ENCODE assay signal across 8 cellular contexts in genomic region chr9:2622361-2623045, GRCh38. TPM values are rescaled to one million over a fixed set of nuclear protein-coding genes. Genes with fewer than 3 reads are reported as not detected.
DNase-seq lines count a peak whose midpoint lies in the region; ATAC-seq and TF ChIP-seq lines count a peak whose summit lies in the region.

No MANE protein-coding gene starts in this region.

- H3K36me3 ChIP-seq in NT2/D1 (ENCODE audit: insufficient read depth, insufficient read length, low read length): peaks cover 17% of the 10 kb centered on the region
- no peaks in the 10 kb centered on the region for H3K36me3 ChIP-seq in skeletal muscle tissue (ENCODE audit: control insufficient read depth in 3 of 3, insufficient read depth in 3 of 3, low read length in 3 of 3)

- peak; percentile 12 for DNase-seq in activated T-cell treated with anti-CD3 and anti-CD28 coated beads for 48 hours (ENCODE audit: low read depth)
- no peak for DNase-seq in activated T-cell treated with anti-CD3 and anti-CD28 coated beads for 4 hours
- no peak for DNase-seq in NT2/D1 (ENCODE audit: low read depth, low spot score)
- no peak for DNase-seq in astrocyte of the spinal cord (ENCODE audit: low read depth, low spot score)
- peak; percentile 39 for DNase-seq in iPS-NIHi11 (ENCODE audit: low spot score)
- no peak for DNase-seq in COLO829 (ENCODE audit: low spot score)

- H3K9ac ChIP-seq in NT2/D1 (ENCODE audit: insufficient read length, low read depth) (peak overlapping the region; percentile 86), skeletal muscle tissue (ENCODE audit: low read depth in 1 of 3, low read length in 3 of 3) (peak overlapping the region; percentile 88 to 96 (median 95))

- peaks cover 30% of the 10 kb centered on the region for H3K27me3 ChIP-seq in NT2/D1 (ENCODE audit: insufficient read depth, insufficient read length)
- no peaks in the 10 kb centered on the region for H3K27me3 ChIP-seq in skeletal muscle tissue (ENCODE audit: control insufficient read depth in 3 of 3, insufficient read depth in 3 of 3, low read length in 3 of 3)

- H3K9me3 ChIP-seq in NT2/D1 (ENCODE audit: insufficient read depth, low read length): peaks cover 5% of the 10 kb centered on the region; the same call in 1 of the 2 replicates
- no peaks in the 10 kb centered on the region for H3K9me3 ChIP-seq in skeletal muscle tissue (ENCODE audit: control insufficient read depth in 3 of 3, low read length in 3 of 3)

- H3K4me3 ChIP-seq in NT2/D1 (ENCODE audit: insufficient read length, low read depth) (peak overlapping the region; percentile 68), astrocyte of the spinal cord (ENCODE audit: low read depth, low read length) (peak overlapping the region; percentile 59), skeletal muscle tissue (ENCODE audit: low read length in 3 of 3) (peak overlapping the region; percentile 75 to 84 (median 78))

- H3K27ac ChIP-seq in skeletal muscle tissue (ENCODE audit: low read depth, low read length): peak overlapping the region; percentile 85

- H3K4me1 ChIP-seq in NT2/D1 (ENCODE audit: insufficient read depth, insufficient read length): no peaks in the 10 kb centered on the region
- H3K4me1 ChIP-seq in skeletal muscle tissue (ENCODE audit: control insufficient read depth in 3 of 3, insufficient read depth in 3 of 3, low read length in 3 of 3): peaks cover 17 to 26% (median 22%) of the 10 kb centered on the region in 3 donors

- in situ Hi-C loops in astrocyte of the spinal cord (cut with HindIII; ENCODE audit: low sequenced_read_pairs): no loop called here

- peak; percentile 42 for ATAC-seq in HG02763 (IDR thresholded peaks at IDR 0.05; ENCODE audit: unreplicated experiment)

- TF ChIP-seq CTCF in astrocyte of the spinal cord (IDR thresholded peaks at IDR 0.05; ENCODE audit: low read depth, low read length): no peak

RNA-seq across cellular contexts. Expression of gene VLDLR, which starts 0.9 kb away (rescaled TPM):
- total RNA-seq in skeletal muscle tissue: 18.3 TPM

Comparison
In these comparisons a context has a peak if more than half of its experiments do, and no peak if none do; other contexts are left out.
1. DNase-seq: peak in activated T-cell treated with anti-CD3 and anti-CD28 coated beads for 48 hours (single experiment) and iPS-NIHi11 (single experiment); none in activated T-cell treated with anti-CD3 and anti-CD28 coated beads for 4 hours (single experiment), NT2/D1 (single experiment), astrocyte of the spinal cord (single experiment) and COLO829 (single experiment).
2. Peak in every context shown above with its lines, with median percentiles within 50 percentile points of each other: H3K4me3 ChIP-seq.